Comparison of ENCODE assay signal across 9 cellular contexts in the genomic region with DNA sequence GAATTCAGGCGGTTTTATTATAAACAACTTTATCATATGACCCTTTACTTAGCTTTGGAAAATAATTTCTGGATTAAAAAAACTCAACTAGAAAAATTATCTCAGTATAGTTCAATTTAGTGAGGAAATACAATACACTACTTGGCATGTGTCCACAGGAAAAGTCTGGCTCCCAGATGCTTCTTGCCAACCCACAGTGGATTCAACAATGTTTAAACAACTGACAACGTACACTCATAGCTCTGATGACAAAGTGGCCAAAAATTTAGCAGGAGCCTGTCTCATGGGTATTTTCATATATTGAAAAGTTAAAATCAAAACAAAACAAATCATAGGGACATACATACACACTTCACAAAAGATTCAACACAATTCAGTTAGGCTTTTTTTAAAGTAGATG.
DNase-seq lines count a peak whose midpoint lies in the region; ATAC-seq, FAIRE-seq and TF ChIP-seq lines count a peak whose summit lies in the region.
"Had no signal": no experiment of that assay in that cellular context is flagged by ENCODE, and none has a peak within 500 bp of the region (broad histone marks: within the 10 kb centered on the region; RNA-seq: fewer than 3 reads in every experiment).

No MANE protein-coding gene starts in this region.

- H3K9me3 ChIP-seq in keratinocyte (ENCODE audit: control insufficient read depth, low read depth, low read length), result no peaks in the 10 kb centered on the region

- H3K9me1 ChIP-seq in keratinocyte (ENCODE audit: control insufficient read depth, extremely low read depth, insufficient read depth, low read length), result no peaks in the 10 kb centered on the region

- H3K9ac ChIP-seq in keratinocyte (ENCODE audit: control insufficient read depth, extremely low read depth, insufficient read depth, low read length), result no peak overlapping the region

- H4K20me1 ChIP-seq in keratinocyte (ENCODE audit: control insufficient read depth, extremely low read depth, insufficient read depth, low read length), result no peaks in the 10 kb centered on the region

- H3K79me2 ChIP-seq in keratinocyte (ENCODE audit: control insufficient read depth, insufficient read depth, low read length), result no peaks in the 10 kb centered on the region

- H3K4me1 ChIP-seq in keratinocyte (ENCODE audit: control insufficient read depth, extremely low read depth, insufficient read depth, low read length), result peaks cover 9% of the 10 kb centered on the region

- H3K27ac ChIP-seq in keratinocyte (ENCODE audit: control insufficient read depth, insufficient read depth, low read length), result peak overlapping the region; percentile 16

- peak overlapping the region; percentile 36 for H3K4me2 ChIP-seq in keratinocyte (ENCODE audit: control insufficient read depth, extremely low read depth, insufficient read depth, low read depth, low read length)

- no peak overlapping the region for H2AFZ ChIP-seq in keratinocyte (ENCODE audit: control insufficient read depth, low read length)

- no peak overlapping the region for H3K4me3 ChIP-seq in keratinocyte (ENCODE audit: control insufficient read depth in 2 of 3, extremely low read depth in 1 of 3, insufficient read depth in 2 of 3, low read depth in 1 of 3, low read length in 3 of 3)

- H3K27me3 ChIP-seq in keratinocyte (ENCODE audit: control insufficient read depth, extremely low read depth, insufficient read depth, low read length), result no peaks in the 10 kb centered on the region

- peak; percentile 92 for ATAC-seq in SK-N-SH treated with all-trans-retinoic acid at 6 μM for 48 hours
- ATAC-seq in HG02610 (IDR thresholded peaks at IDR 0.05; ENCODE audit: unreplicated experiment), result no peak
- no peak for ATAC-seq in HG03378 (IDR thresholded peaks at IDR 0.05; ENCODE audit: unreplicated experiment)
- ATAC-seq: activated naive CD8-positive, alpha-beta T cell treated with anti-CD3 and anti-CD28 coated beads, Interleukin-2, amount 50 U/mL, for 24 hours had no signal

- dilution Hi-C loops in keratinocyte (cut with MboI; ENCODE audit: extremely low pct_ligation_motif_present, low sequenced_read_pairs), result no loop called here

- no peaks in the 10 kb centered on the region for H3K36me3 ChIP-seq in keratinocyte (ENCODE audit: control insufficient read depth in 2 of 2, extremely low read depth in 1 of 2, insufficient read depth in 2 of 2, low read length in 2 of 2)

- peak; percentile 84 for DNase-seq in AG09319 (ENCODE audit: extremely low read depth, low read depth)
- DNase-seq in Kasumi-1 (lab: John Stamatoyannopoulos, UW), result peak; percentile 67 to 75
- DNase-seq in keratinocyte (ENCODE audit: low read depth, low spot score), result no peak
- DNase-seq in T-helper 2 cell, result no peak
- DNase-seq in NAMALWA (ENCODE audit: low spot score), result no peak
- DNase-seq: activated naive CD8-positive, alpha-beta T cell treated with anti-CD3 and anti-CD28 coated beads, Interleukin-2, amount 50 U/mL, for 24 hours had no signal

- TF ChIP-seq CTCF in AG09319 (IDR thresholded peaks at IDR 0.05; ENCODE audit: low read depth, low read length), result no peak
- no peak for TF ChIP-seq CTCF in keratinocyte (optimal IDR thresholded peaks at IDR 0.05 in 1 of 3, IDR thresholded peaks at IDR 0.05 in 1 of 3, conservative IDR thresholded peaks at IDR 0.05 in 1 of 3; ENCODE audit: extremely low read depth in 1 of 3, insufficient read depth in 2 of 3, low read length in 3 of 3)

- FAIRE-seq in keratinocyte (lab: Jason Lieb, UNC), result peak; percentile 76

TF ChIP-seq in SK-N-SH treated with all-trans-retinoic acid at 6 μM for 48 hours, 23 proteins besides CTCF, POLR2A, EP300 and RAD21:
- TF ChIP-seq ZFP30 (CRISPR knock-in tag; IDR thresholded peaks at IDR 0.05) (no peak), ZNF8 (CRISPR knock-in tag; IDR thresholded peaks at IDR 0.05) (0 out of 2 replicates have a peak, but pooled peaks have one; percentile 35), SNAI2 (CRISPR knock-in tag; IDR thresholded peaks at IDR 0.05) (no peak), ISL1 (CRISPR knock-in tag; IDR thresholded peaks at IDR 0.05) (peak; percentile 41; the same call in 1 of the 2 replicates), TCF4 (CRISPR knock-in tag; IDR thresholded peaks at IDR 0.05; ENCODE audit: borderline replicate concordance) (peak; percentile 96)
- TF ChIP-seq, protein P1, sequence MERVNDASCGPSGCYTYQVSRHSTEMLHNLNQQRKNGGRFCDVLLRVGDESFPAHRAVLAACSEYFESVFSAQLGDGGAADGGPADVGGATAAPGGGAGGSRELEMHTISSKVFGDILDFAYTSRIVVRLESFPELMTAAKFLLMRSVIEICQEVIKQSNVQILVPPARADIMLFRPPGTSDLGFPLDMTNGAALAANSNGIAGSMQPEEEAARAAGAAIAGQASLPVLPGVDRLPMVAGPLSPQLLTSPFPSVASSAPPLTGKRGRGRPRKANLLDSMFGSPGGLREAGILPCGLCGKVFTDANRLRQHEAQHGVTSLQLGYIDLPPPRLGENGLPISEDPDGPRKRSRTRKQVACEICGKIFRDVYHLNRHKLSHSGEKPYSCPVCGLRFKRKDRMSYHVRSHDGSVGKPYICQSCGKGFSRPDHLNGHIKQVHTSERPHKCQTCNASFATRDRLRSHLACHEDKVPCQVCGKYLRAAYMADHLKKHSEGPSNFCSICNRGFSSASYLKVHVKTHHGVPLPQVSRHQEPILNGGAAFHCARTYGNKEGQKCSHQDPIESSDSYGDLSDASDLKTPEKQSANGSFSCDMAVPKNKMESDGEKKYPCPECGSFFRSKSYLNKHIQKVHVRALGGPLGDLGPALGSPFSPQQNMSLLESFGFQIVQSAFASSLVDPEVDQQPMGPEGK (CRISPR knock-in tag; IDR thresholded peaks at IDR 0.05; ENCODE audit: borderline replicate concordance), result no peak
- TF ChIP-seq, protein P2, sequence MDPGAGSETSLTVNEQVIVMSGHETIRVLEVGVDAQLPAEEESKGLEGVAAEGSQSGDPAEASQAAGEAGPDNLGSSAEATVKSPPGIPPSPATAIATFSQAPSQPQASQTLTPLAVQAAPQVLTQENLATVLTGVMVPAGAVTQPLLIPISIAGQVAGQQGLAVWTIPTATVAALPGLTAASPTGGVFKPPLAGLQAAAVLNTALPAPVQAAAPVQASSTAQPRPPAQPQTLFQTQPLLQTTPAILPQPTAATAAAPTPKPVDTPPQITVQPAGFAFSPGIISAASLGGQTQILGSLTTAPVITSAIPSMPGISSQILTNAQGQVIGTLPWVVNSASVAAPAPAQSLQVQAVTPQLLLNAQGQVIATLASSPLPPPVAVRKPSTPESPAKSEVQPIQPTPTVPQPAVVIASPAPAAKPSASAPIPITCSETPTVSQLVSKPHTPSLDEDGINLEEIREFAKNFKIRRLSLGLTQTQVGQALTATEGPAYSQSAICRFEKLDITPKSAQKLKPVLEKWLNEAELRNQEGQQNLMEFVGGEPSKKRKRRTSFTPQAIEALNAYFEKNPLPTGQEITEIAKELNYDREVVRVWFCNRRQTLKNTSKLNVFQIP (CRISPR knock-in tag; IDR thresholded peaks at IDR 0.05; ENCODE audit: borderline replicate concordance, low read depth), result no peak
- TF ChIP-seq, protein P3, sequence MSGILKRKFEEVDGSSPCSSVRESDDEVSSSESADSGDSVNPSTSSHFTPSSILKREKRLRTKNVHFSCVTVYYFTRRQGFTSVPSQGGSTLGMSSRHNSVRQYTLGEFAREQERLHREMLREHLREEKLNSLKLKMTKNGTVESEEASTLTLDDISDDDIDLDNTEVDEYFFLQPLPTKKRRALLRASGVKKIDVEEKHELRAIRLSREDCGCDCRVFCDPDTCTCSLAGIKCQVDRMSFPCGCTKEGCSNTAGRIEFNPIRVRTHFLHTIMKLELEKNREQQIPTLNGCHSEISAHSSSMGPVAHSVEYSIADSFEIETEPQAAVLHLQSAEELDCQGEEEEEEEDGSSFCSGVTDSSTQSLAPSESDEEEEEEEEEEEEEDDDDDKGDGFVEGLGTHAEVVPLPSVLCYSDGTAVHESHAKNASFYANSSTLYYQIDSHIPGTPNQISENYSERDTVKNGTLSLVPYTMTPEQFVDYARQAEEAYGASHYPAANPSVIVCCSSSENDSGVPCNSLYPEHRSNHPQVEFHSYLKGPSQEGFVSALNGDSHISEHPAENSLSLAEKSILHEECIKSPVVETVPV (CRISPR knock-in tag; IDR thresholded peaks at IDR 0.05), result no peak

Comparison
In these comparisons a context has a peak if more than half of its experiments do, and no peak if none do; other contexts are left out.
1. DNase-seq: peak in AG09319 (single experiment) and Kasumi-1 (2 of 2); none in keratinocyte (single experiment), T-helper 2 cell (0 of 5) and NAMALWA (single experiment).